Comparison of ENCODE assay signal across 1 cellular context in genomic region chr16:58025351-58026138, GRCh38.
A peak's percentile ranks its signal among the peaks of the same experiment; 100 is the strongest.
TF ChIP-seq lines count a peak whose summit lies in the region.

MMP15 (plus strand) TSS chr16:58025754; CDS start chr16:58026351, 597 bp downstream.

TF ChIP-seq in HepG2, 621 proteins besides CTCF, POLR2A, EP300 and RAD21 (continued from another document and continues in another):
- no peak for TF ChIP-seq ELK4 (CRISPR knock-in tag; IDR thresholded peaks at IDR 0.05; ENCODE audit: borderline replicate concordance)
- TF ChIP-seq CBX5 (CRISPR knock-in tag; IDR thresholded peaks at IDR 0.05; ENCODE audit: borderline replicate concordance), result no peak
- TF ChIP-seq, protein P1, sequence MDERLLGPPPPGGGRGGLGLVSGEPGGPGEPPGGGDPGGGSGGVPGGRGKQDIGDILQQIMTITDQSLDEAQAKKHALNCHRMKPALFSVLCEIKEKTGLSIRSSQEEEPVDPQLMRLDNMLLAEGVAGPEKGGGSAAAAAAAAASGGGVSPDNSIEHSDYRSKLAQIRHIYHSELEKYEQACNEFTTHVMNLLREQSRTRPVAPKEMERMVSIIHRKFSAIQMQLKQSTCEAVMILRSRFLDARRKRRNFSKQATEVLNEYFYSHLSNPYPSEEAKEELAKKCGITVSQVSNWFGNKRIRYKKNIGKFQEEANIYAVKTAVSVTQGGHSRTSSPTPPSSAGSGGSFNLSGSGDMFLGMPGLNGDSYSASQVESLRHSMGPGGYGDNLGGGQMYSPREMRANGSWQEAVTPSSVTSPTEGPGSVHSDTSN (CRISPR knock-in tag; IDR thresholded peaks at IDR 0.05), result no peak
- TF ChIP-seq SP4 (CRISPR knock-in tag; IDR thresholded peaks at IDR 0.05), result peak; percentile 44
- no peak for TF ChIP-seq ATF7 (IDR thresholded peaks at IDR 0.05)
- TF ChIP-seq ATF7 (CRISPR knock-in tag; IDR thresholded peaks at IDR 0.05), result no peak
- TF ChIP-seq ZNF501 (CRISPR knock-in tag; IDR thresholded peaks at IDR 0.05), result no peak
- TF ChIP-seq, protein P2, sequence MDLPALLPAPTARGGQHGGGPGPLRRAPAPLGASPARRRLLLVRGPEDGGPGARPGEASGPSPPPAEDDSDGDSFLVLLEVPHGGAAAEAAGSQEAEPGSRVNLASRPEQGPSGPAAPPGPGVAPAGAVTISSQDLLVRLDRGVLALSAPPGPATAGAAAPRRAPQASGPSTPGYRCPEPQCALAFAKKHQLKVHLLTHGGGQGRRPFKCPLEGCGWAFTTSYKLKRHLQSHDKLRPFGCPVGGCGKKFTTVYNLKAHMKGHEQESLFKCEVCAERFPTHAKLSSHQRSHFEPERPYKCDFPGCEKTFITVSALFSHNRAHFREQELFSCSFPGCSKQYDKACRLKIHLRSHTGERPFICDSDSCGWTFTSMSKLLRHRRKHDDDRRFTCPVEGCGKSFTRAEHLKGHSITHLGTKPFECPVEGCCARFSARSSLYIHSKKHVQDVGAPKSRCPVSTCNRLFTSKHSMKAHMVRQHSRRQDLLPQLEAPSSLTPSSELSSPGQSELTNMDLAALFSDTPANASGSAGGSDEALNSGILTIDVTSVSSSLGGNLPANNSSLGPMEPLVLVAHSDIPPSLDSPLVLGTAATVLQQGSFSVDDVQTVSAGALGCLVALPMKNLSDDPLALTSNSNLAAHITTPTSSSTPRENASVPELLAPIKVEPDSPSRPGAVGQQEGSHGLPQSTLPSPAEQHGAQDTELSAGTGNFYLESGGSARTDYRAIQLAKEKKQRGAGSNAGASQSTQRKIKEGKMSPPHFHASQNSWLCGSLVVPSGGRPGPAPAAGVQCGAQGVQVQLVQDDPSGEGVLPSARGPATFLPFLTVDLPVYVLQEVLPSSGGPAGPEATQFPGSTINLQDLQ (CRISPR knock-in tag; IDR thresholded peaks at IDR 0.05), result peak; percentile 62
- TF ChIP-seq ZNF446 (CRISPR knock-in tag; IDR thresholded peaks at IDR 0.05), result peak; percentile 98
- TF ChIP-seq ZKSCAN5 (CRISPR knock-in tag; IDR thresholded peaks at IDR 0.05), result no peak
- TF ChIP-seq ZNF772 (CRISPR knock-in tag; IDR thresholded peaks at IDR 0.05), result no peak
- TF ChIP-seq XBP1 (CRISPR knock-in tag; IDR thresholded peaks at IDR 0.05), result no peak
- TF ChIP-seq, protein P3, sequence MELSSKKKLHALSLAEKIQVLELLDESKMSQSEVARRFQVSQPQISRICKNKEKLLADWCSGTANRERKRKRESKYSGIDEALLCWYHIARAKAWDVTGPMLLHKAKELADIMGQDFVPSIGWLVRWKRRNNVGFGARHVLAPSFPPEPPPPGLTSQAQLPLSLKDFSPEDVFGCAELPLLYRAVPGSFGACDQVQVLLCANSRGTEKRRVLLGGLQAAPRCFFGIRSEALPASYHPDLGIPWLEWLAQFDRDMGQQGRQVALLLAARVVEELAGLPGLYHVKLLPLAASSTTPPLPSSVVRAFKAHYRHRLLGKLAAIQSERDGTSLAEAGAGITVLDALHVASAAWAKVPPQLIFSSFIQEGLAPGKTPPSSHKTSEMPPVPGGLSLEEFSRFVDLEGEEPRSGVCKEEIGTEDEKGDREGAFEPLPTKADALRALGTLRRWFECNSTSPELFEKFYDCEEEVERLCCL (CRISPR knock-in tag; IDR thresholded peaks at IDR 0.05; ENCODE audit: borderline replicate concordance), result no peak
- peak; percentile 77; the same call in 1 of the 2 replicates for TF ChIP-seq RXRA (CRISPR knock-in tag; IDR thresholded peaks at IDR 0.05)
- peak; percentile 21 for TF ChIP-seq TBP (CRISPR knock-in tag; IDR thresholded peaks at IDR 0.05)
- no peak for TF ChIP-seq NPAS2 (CRISPR knock-in tag; IDR thresholded peaks at IDR 0.05; ENCODE audit: borderline replicate concordance)
- no peak for TF ChIP-seq ZNF720 (CRISPR knock-in tag; IDR thresholded peaks at IDR 0.05)
- peak; percentile 24; the same call in 1 of the 2 replicates for TF ChIP-seq KDM1A (CRISPR knock-in tag; IDR thresholded peaks at IDR 0.05)
- TF ChIP-seq IRF2 (CRISPR knock-in tag; IDR thresholded peaks at IDR 0.05), result 0 out of 2 replicates have a peak, but pooled peaks have one; percentile 76
- no peak for TF ChIP-seq ZNF280B (CRISPR knock-in tag; IDR thresholded peaks at IDR 0.05; ENCODE audit: borderline replicate concordance)
- 0 out of 2 replicates have a peak, but pooled peaks have one; percentile 9 for TF ChIP-seq ZNF678 (CRISPR knock-in tag; IDR thresholded peaks at IDR 0.05)
- TF ChIP-seq JDP2 (CRISPR knock-in tag; IDR thresholded peaks at IDR 0.05; ENCODE audit: borderline replicate concordance), result peak; percentile 7; the same call in 1 of the 2 replicates
- TF ChIP-seq, protein P4, sequence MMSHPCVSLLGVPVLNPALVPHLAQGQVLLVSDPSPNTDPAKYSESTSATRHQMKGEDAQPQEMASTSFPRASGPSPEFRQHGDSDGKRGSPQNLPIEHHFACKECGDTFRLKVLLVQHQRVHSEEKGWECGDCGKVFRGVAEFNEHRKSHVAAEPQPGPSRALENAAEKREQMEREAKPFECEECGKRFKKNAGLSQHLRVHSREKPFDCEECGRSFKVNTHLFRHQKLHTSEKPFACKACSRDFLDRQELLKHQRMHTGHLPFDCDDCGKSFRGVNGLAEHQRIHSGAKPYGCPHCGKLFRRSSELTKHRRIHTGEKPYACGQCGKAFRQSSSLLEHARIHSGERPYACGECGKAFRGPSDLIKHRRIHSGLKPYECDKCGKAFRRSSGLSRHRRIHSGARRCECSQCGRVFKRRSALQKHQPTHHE (CRISPR knock-in tag; IDR thresholded peaks at IDR 0.05; ENCODE audit: borderline replicate concordance), result peak; percentile 74
- TF ChIP-seq ZNF207 (IDR thresholded peaks at IDR 0.05; ENCODE audit: borderline replicate concordance), result no peak
- no peak for TF ChIP-seq BATF2 (CRISPR knock-in tag; IDR thresholded peaks at IDR 0.05)
- TF ChIP-seq ZNF333 (CRISPR knock-in tag; IDR thresholded peaks at IDR 0.05; ENCODE audit: borderline replicate concordance), result no peak
- peak; percentile 38; the same call in 1 of the 2 replicates for TF ChIP-seq ZNF607 (CRISPR knock-in tag; IDR thresholded peaks at IDR 0.05; ENCODE audit: borderline replicate concordance)
- TF ChIP-seq ZNF180 (CRISPR knock-in tag; IDR thresholded peaks at IDR 0.05; ENCODE audit: borderline replicate concordance, low read depth), result 0 out of 2 replicates have a peak, but pooled peaks have one; percentile 11
- peak; percentile 75 to 89 for TF ChIP-seq NR2F1 (CRISPR knock-in tag; IDR thresholded peaks at IDR 0.05)
- TF ChIP-seq CBX1 (IDR thresholded peaks at IDR 0.05; ENCODE audit: low read depth), result no peak
- peak; percentile 67; the same call in 1 of the 2 replicates for TF ChIP-seq THAP11 (CRISPR knock-in tag; IDR thresholded peaks at IDR 0.05)
- no peak for TF ChIP-seq DNMT3B (CRISPR knock-in tag; conservative IDR thresholded peaks at IDR 0.05)
- no peak for TF ChIP-seq PAWR (CRISPR knock-in tag; IDR thresholded peaks at IDR 0.05; ENCODE audit: borderline replicate concordance)
- no peak for TF ChIP-seq ZNF549 (CRISPR knock-in tag; IDR thresholded peaks at IDR 0.05)
- no peak for TF ChIP-seq ZNF256 (CRISPR knock-in tag; conservative IDR thresholded peaks at IDR 0.05)
- TF ChIP-seq, protein P5, sequence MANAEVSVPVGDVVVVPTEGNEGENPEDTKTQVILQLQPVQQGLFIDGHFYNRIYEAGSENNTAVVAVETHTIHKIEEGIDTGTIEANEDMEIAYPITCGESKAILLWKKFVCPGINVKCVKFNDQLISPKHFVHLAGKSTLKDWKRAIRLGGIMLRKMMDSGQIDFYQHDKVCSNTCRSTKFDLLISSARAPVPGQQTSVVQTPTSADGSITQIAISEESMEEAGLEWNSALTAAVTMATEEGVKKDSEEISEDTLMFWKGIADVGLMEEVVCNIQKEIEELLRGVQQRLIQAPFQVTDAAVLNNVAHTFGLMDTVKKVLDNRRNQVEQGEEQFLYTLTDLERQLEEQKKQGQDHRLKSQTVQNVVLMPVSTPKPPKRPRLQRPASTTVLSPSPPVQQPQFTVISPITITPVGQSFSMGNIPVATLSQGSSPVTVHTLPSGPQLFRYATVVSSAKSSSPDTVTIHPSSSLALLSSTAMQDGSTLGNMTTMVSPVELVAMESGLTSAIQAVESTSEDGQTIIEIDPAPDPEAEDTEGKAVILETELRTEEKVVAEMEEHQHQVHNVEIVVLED (CRISPR knock-in tag; IDR thresholded peaks at IDR 0.05; ENCODE audit: borderline replicate concordance), result peak; percentile 67
- peak; percentile 80 for TF ChIP-seq ZNF331 (CRISPR knock-in tag; IDR thresholded peaks at IDR 0.05)
- TF ChIP-seq ZGPAT (CRISPR knock-in tag; IDR thresholded peaks at IDR 0.05), result peak; percentile 61; the same call in 1 of the 2 replicates
- peak; percentile 82 for TF ChIP-seq BCL6 (CRISPR knock-in tag; IDR thresholded peaks at IDR 0.05)
- TF ChIP-seq MATR3 (CRISPR knock-in tag; IDR thresholded peaks at IDR 0.05), result no peak
- peak; percentile 98 for TF ChIP-seq ZNF563 (CRISPR knock-in tag; IDR thresholded peaks at IDR 0.05)
- TF ChIP-seq, protein P6, sequence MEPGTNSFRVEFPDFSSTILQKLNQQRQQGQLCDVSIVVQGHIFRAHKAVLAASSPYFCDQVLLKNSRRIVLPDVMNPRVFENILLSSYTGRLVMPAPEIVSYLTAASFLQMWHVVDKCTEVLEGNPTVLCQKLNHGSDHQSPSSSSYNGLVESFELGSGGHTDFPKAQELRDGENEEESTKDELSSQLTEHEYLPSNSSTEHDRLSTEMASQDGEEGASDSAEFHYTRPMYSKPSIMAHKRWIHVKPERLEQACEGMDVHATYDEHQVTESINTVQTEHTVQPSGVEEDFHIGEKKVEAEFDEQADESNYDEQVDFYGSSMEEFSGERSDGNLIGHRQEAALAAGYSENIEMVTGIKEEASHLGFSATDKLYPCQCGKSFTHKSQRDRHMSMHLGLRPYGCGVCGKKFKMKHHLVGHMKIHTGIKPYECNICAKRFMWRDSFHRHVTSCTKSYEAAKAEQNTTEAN (CRISPR knock-in tag; conservative IDR thresholded peaks at IDR 0.05), result no peak; the same call in 1 of the 2 replicates
- peak; percentile 49 for TF ChIP-seq SRY (CRISPR knock-in tag; IDR thresholded peaks at IDR 0.05)
- TF ChIP-seq TP53 (CRISPR knock-in tag; conservative IDR thresholded peaks at IDR 0.05), result no peak; the same call in 1 of the 2 replicates
- TF ChIP-seq RARG (CRISPR knock-in tag; IDR thresholded peaks at IDR 0.05; ENCODE audit: low read depth), result no peak
- TF ChIP-seq, protein P7, sequence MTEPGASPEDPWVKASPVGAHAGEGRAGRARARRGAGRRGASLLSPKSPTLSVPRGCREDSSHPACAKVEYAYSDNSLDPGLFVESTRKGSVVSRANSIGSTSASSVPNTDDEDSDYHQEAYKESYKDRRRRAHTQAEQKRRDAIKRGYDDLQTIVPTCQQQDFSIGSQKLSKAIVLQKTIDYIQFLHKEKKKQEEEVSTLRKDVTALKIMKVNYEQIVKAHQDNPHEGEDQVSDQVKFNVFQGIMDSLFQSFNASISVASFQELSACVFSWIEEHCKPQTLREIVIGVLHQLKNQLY (CRISPR knock-in tag; IDR thresholded peaks at IDR 0.05), result no peak
- TF ChIP-seq ZNF30 (CRISPR knock-in tag; IDR thresholded peaks at IDR 0.05), result no peak
- TF ChIP-seq ONECUT2 (CRISPR knock-in tag; IDR thresholded peaks at IDR 0.05), result no peak
- TF ChIP-seq SYNCRIP (IDR thresholded peaks at IDR 0.05; ENCODE audit: insufficient read depth, low read depth, low read length), result no peak
- TF ChIP-seq KLF13 (CRISPR knock-in tag; IDR thresholded peaks at IDR 0.05), result peak; percentile 85
- TF ChIP-seq, protein P8, sequence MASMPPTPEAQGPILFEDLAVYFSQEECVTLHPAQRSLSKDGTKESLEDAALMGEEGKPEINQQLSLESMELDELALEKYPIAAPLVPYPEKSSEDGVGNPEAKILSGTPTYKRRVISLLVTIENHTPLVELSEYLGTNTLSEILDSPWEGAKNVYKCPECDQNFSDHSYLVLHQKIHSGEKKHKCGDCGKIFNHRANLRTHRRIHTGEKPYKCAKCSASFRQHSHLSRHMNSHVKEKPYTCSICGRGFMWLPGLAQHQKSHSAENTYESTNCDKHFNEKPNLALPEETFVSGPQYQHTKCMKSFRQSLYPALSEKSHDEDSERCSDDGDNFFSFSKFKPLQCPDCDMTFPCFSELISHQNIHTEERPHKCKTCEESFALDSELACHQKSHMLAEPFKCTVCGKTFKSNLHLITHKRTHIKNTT (CRISPR knock-in tag; IDR thresholded peaks at IDR 0.05), result no peak
- TF ChIP-seq, protein P9, sequence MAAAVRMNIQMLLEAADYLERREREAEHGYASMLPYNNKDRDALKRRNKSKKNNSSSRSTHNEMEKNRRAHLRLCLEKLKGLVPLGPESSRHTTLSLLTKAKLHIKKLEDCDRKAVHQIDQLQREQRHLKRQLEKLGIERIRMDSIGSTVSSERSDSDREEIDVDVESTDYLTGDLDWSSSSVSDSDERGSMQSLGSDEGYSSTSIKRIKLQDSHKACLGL (CRISPR knock-in tag; IDR thresholded peaks at IDR 0.05), result peak; percentile 70
- TF ChIP-seq GATAD2A (CRISPR knock-in tag; IDR thresholded peaks at IDR 0.05), result peak; percentile 41; the same call in 1 of the 2 replicates
- TF ChIP-seq KLF9 (CRISPR knock-in tag; IDR thresholded peaks at IDR 0.05; ENCODE audit: low read depth), result no peak
